In genomic region chr10:102648889-102649752, GRCh38 we compare ENCODE assay signal across 8 cellular contexts. TPM values are rescaled to one million over a fixed set of nuclear protein-coding genes. Genes with fewer than 3 reads are reported as not detected.
DNase-seq lines count a peak whose midpoint lies in the region; ATAC-seq and TF ChIP-seq lines count a peak whose summit lies in the region.

No MANE protein-coding gene starts in this region.

- H3K4me1 ChIP-seq in mesenchymal stem cell (ENCODE audit: control insufficient read depth, insufficient read depth, low read depth, low read length) (peaks cover 64% of the 10 kb centered on the region), thoracic aorta (ENCODE audit: control insufficient read depth in 1 of 2, low read depth in 2 of 2) (peaks cover 44 to 73% of the 10 kb centered on the region in 2 donors)

- H3K4me3 ChIP-seq in cardiac fibroblast (replicated peaks in 1 of 2; ENCODE audit: low read depth in 2 of 2, low read length in 2 of 2) (peak overlapping the region; percentile 93 to 95), mesenchymal stem cell (ENCODE audit: insufficient read depth in 1 of 2, low read depth in 1 of 2, low read length in 2 of 2) (peak overlapping the region; percentile 15 to 95), thoracic aorta (peak overlapping the region; percentile 96)

- peak overlapping the region; percentile 41 to 64 for H3K18ac ChIP-seq in mesenchymal stem cell (ENCODE audit: low read depth in 1 of 2, low read length in 2 of 2)

- peak overlapping the region; percentile 38 for H3K4me2 ChIP-seq in mesenchymal stem cell (ENCODE audit: low read length, poor library complexity, severe bottlenecking)

- H3K36me3 ChIP-seq in mesenchymal stem cell (ENCODE audit: control insufficient read depth in 1 of 2, insufficient read depth in 2 of 2, low read depth in 1 of 2, low read length in 2 of 2) (peaks cover 50 to 76% of the 10 kb centered on the region in 2 experiments), thoracic aorta (peaks cover 16% of the 10 kb centered on the region)

- no peaks in the 10 kb centered on the region for H3K9me3 ChIP-seq in mesenchymal stem cell (ENCODE audit: control insufficient read depth, low read length)
- no peaks in the 10 kb centered on the region for H3K9me3 ChIP-seq in thoracic aorta

- no peak overlapping the region for H3K4ac ChIP-seq in mesenchymal stem cell (ENCODE audit: low read depth in 1 of 2, low read length in 2 of 2)

- no peak overlapping the region for H2BK120ac ChIP-seq in mesenchymal stem cell (ENCODE audit: low read depth, low read length)

- no peak overlapping the region for H2BK5ac ChIP-seq in mesenchymal stem cell (ENCODE audit: low read depth, low read length, poor library complexity, severe bottlenecking)

- H3K79me1 ChIP-seq in mesenchymal stem cell (replicated peaks; ENCODE audit: low read length, poor library complexity, severe bottlenecking): peaks cover 2% of the 10 kb centered on the region

- no peak overlapping the region for H2AK5ac ChIP-seq in mesenchymal stem cell (ENCODE audit: low read length, severe bottlenecking)

- H4K91ac ChIP-seq in mesenchymal stem cell (ENCODE audit: low read length): peak overlapping the region; percentile 15

- ATAC-seq in thoracic aorta (ENCODE audit: insufficient number of reproducible peaks, low FRiP score, low read depth) (no peak), HG02588 (IDR thresholded peaks at IDR 0.05; ENCODE audit: unreplicated experiment) (no peak), HG02623 (IDR thresholded peaks at IDR 0.05; ENCODE audit: unreplicated experiment) (no peak)

- H2BK12ac ChIP-seq in mesenchymal stem cell (ENCODE audit: low read length in 2 of 2): peak overlapping the region in 1 of 2 experiments; percentile 38

- peak overlapping the region; percentile 6 to 61 for H3K14ac ChIP-seq in mesenchymal stem cell (ENCODE audit: low read length in 2 of 2)

- WGBS in mesenchymal stem cell: 81% methylated on average over 24 of the region's 25 CpGs

- peak; percentile 54 for DNase-seq in activated T-cell treated with anti-CD3 and anti-CD28 coated beads, Interleukin-2, amount 50 U/mL, for 1 hour
- no peak for DNase-seq in activated T-cell treated with anti-CD3 and anti-CD28 coated beads for 4 hours
- DNase-seq in cardiac fibroblast (ENCODE audit: low read depth in 2 of 2): no peak
- DNase-seq in mesenchymal stem cell: no peak
- DNase-seq in thoracic aorta (ENCODE audit: low spot score): no peak
- DNase-seq in NK-92 (lab: John Stamatoyannopoulos, UW; ENCODE audit: unreplicated experiment): no peak

- peak overlapping the region; percentile 98 for H3K9ac ChIP-seq in mesenchymal stem cell (ENCODE audit: low read length)

- peak overlapping the region; percentile 62 for H2BK15ac ChIP-seq in mesenchymal stem cell (ENCODE audit: low read depth, poor library complexity, severe bottlenecking)

- H3K27ac ChIP-seq in mesenchymal stem cell (ENCODE audit: low read length, poor library complexity, severe bottlenecking) (no peak overlapping the region), thoracic aorta (peak overlapping the region; percentile 67 to 100)

- H4K8ac ChIP-seq in mesenchymal stem cell (ENCODE audit: low read length): no peak overlapping the region

- no peaks in the 10 kb centered on the region for H3K27me3 ChIP-seq in mesenchymal stem cell (ENCODE audit: control insufficient read depth in 1 of 2, insufficient read depth in 1 of 2, low read length in 2 of 2)
- H3K27me3 ChIP-seq in thoracic aorta (replicated peaks; ENCODE audit: insufficient read depth): no peaks in the 10 kb centered on the region

- H2AFZ ChIP-seq in mesenchymal stem cell (ENCODE audit: low read depth, low read length): no peak overlapping the region

- H3K23ac ChIP-seq in mesenchymal stem cell (ENCODE audit: low read length in 2 of 2): peak overlapping the region in 1 of 2 experiments; percentile 94

- TF ChIP-seq CTCF in cardiac fibroblast (IDR thresholded peaks at IDR 0.05; ENCODE audit: low read depth, low read length): no peak
- TF ChIP-seq CTCF in thoracic aorta (IDR thresholded peaks at IDR 0.05): no peak

RNA-seq across cellular contexts. Expression of gene TRIM8, which starts 4.8 kb away (rescaled TPM):
- polyA plus RNA-seq in mesenchymal stem cell (2013, experiment 1 of 2): 113 TPM
- polyA plus RNA-seq in mesenchymal stem cell (2013, experiment 2 of 2): 115 TPM
- 100 to 1,000 TPM; 154 to 192 TPM for total RNA-seq in thoracic aorta
